In genomic region chr3:53024315-53024714, GRCh38 we compare ENCODE assay signal across 19 cellular contexts. TPM values are rescaled to one million over a fixed set of nuclear protein-coding genes. Genes with fewer than 3 reads are reported as not detected.
A peak's percentile ranks its signal among the peaks of the same experiment; 100 is the strongest.
DNase-seq lines count a peak whose midpoint lies in the region; ATAC-seq and TF ChIP-seq lines count a peak whose summit lies in the region.
"Had no signal": no experiment of that assay in that cellular context is flagged by ENCODE, and none has a peak within 500 bp of the region (broad histone marks: within the 10 kb centered on the region; RNA-seq: fewer than 3 reads in every experiment).

No MANE protein-coding gene starts in this region.

- no peaks in the 10 kb centered on the region for H3K9me3 Mint-ChIP-seq in CD4-positive, alpha-beta memory T cell
- H3K9me3 Mint-ChIP-seq in central memory CD8-positive, alpha-beta T cell = no peaks in the 10 kb centered on the region
- peaks cover 4% of the 10 kb centered on the region for H3K9me3 Mint-ChIP-seq in osteocyte (ENCODE audit: unreplicated experiment)
- H3K9me3 Mint-ChIP-seq: CD8-positive, alpha-beta T cell; GM23338 had no signal

- H3K27me3 ChIP-seq in CD4-positive, alpha-beta memory T cell (ENCODE audit: insufficient read depth, low read length) = no peaks in the 10 kb centered on the region
- no peaks in the 10 kb centered on the region for H3K27me3 ChIP-seq in GM23248 (replicated peaks; ENCODE audit: insufficient read depth)
- H3K27me3 ChIP-seq: BE2C had no signal

- no peak for ATAC-seq in T-helper 17 cell
- no peak for ATAC-seq in central memory CD8-positive, alpha-beta T cell (replicated peaks; ENCODE audit: extremely low read depth, poor library complexity, severe bottlenecking)
- ATAC-seq: A549; CD8-positive, alpha-beta T cell; GM23338 had no signal

- H3K9me2 ChIP-seq in GM23248 (ENCODE audit: insufficient read depth) = no peaks in the 10 kb centered on the region

- H3K36me3 Mint-ChIP-seq in CD4-positive, alpha-beta memory T cell = peaks cover 0 to 2% of the 10 kb centered on the region in 2 donors
- H3K36me3 Mint-ChIP-seq in T-helper 17 cell (ENCODE audit: low read depth) (peaks cover 4% of the 10 kb centered on the region), osteocyte (ENCODE audit: unreplicated experiment) (no peaks in the 10 kb centered on the region)
- H3K36me3 Mint-ChIP-seq in central memory CD8-positive, alpha-beta T cell (ENCODE audit: insufficient read depth) = peaks cover 2% of the 10 kb centered on the region

- H3K36me3 ChIP-seq in CD4-positive, alpha-beta memory T cell (ENCODE audit: insufficient read depth, low read length) = no peaks in the 10 kb centered on the region
- H3K36me3 ChIP-seq in GM23248 (ENCODE audit: low read depth) = no peaks in the 10 kb centered on the region
- H3K36me3 ChIP-seq: BE2C had no signal

- H3K27ac Mint-ChIP-seq in CD4-positive, alpha-beta memory T cell = peak overlapping the region in 4 of 7 donors; percentile 2 to 79 (median 58)
- H3K27ac Mint-ChIP-seq in T-helper 17 cell (no peak overlapping the region), osteocyte (ENCODE audit: unreplicated experiment) (no peak overlapping the region)
- no peak overlapping the region for H3K27ac Mint-ChIP-seq in central memory CD8-positive, alpha-beta T cell (ENCODE audit: low read depth)
- H3K27ac Mint-ChIP-seq: GM23338 had no signal

- in situ Hi-C loops in GM23248 (cut with MboI) = no loop called here

- no peaks in the 10 kb centered on the region for H3F3A ChIP-seq in GM23248 (ENCODE audit: insufficient read depth)

- CTCF ChIA-PET in CD4-positive, alpha-beta memory T cell (lab: Charles Lee; ENCODE audit: partially characterized antibody) = interaction anchor here (1.9 kb wide), 1 partner anchor 25 kb away, joined by 4 read pairs; no protein-coding TSS in a partner anchor

- DNase-seq in CD4-positive, alpha-beta memory T cell = no peak
- DNase-seq in T-helper 17 cell = no peak
- DNase-seq in central memory CD8-positive, alpha-beta T cell (ENCODE audit: low spot score in 2 of 2) = no peak
- no peak for DNase-seq in NCI-H2107 treated with DMSO at 0.1 percent for 48 hours (lab: John Stamatoyannopoulos, UW; ENCODE audit: unreplicated experiment)
- no peak for DNase-seq in NOMO-1 (lab: John Stamatoyannopoulos, UW; ENCODE audit: unreplicated experiment in 2 of 2)
- DNase-seq in osteocyte (ENCODE audit: extremely low spot score, unreplicated experiment) = no peak
- no peak for DNase-seq in GM23248
- DNase-seq: 8988T; ACHN; AML-193; BE2C; C1 segment of cervical spinal cord; Caco-2; CD8-positive, alpha-beta T cell; DMS153; DND-41; HCEC 1CT had no signal

- H3K4me1 Mint-ChIP-seq in CD4-positive, alpha-beta memory T cell = peaks cover 40 to 80% (median 61%) of the 10 kb centered on the region in 4 donors
- H3K4me1 Mint-ChIP-seq in T-helper 17 cell (peaks cover 51% of the 10 kb centered on the region), osteocyte (ENCODE audit: unreplicated experiment) (peaks cover 3% of the 10 kb centered on the region)
- peaks cover 32% of the 10 kb centered on the region for H3K4me1 Mint-ChIP-seq in central memory CD8-positive, alpha-beta T cell

- no peaks in the 10 kb centered on the region for H4K20me1 ChIP-seq in GM23248 (ENCODE audit: insufficient read depth)

- TF ChIP-seq CTCF in osteocyte (IDR thresholded peaks at IDR 0.05) = no peak

- POLR2A ChIA-PET in CD4-positive, alpha-beta memory T cell (lab: Charles Lee; ENCODE audit: partially characterized antibody) = interaction anchor here (0.7 to 2.6 kb wide), 3 partner anchors 12 to 21 kb away, joined by 3 to 9 read pairs (median 3); partner anchors contain the start of gene SFMBT1

- WGBS in GM23248 (ENCODE audit: low coverage in 1 of 2, low lambda C conversion rate in 2 of 2, missing lambda C conversion rate in 2 of 2), 2 experiments = 82 to 88% methylated on average over 6 of the region's 6 CpGs

- H3K4me3 ChIP-seq in CD4-positive, alpha-beta memory T cell (ENCODE audit: low read length in 2 of 2) = no peak overlapping the region
- no peak overlapping the region for H3K4me3 ChIP-seq in GM23248
- H3K4me3 ChIP-seq: A549, GM23338 had no signal

- no peaks in the 10 kb centered on the region for H3K79me2 ChIP-seq in GM23248 (ENCODE audit: insufficient read depth)

- no peak overlapping the region for H3K9ac ChIP-seq in GM23248

- peaks cover 59% of the 10 kb centered on the region for H3K4me1 ChIP-seq in CD4-positive, alpha-beta memory T cell (ENCODE audit: insufficient read depth, low read length)
- no peaks in the 10 kb centered on the region for H3K4me1 ChIP-seq in GM23248 (ENCODE audit: insufficient read depth)
- H3K4me1 ChIP-seq: BE2C had no signal

- peak overlapping the region in 1 of 8 donors; percentile 11 for H3K4me3 Mint-ChIP-seq in CD4-positive, alpha-beta memory T cell
- H3K4me3 Mint-ChIP-seq in T-helper 17 cell (peak overlapping the region; percentile 28), osteocyte (ENCODE audit: unreplicated experiment) (no peak overlapping the region)
- H3K4me3 Mint-ChIP-seq in central memory CD8-positive, alpha-beta T cell = peak overlapping the region; percentile 8
- H3K4me3 Mint-ChIP-seq: CD8-positive, alpha-beta T cell; GM23338 had no signal

- intact Hi-C loops in CD4-positive, alpha-beta memory T cell (cut with micrococcal nuclease) = no loop called here

- H2AFZ ChIP-seq in GM23248 = no peak overlapping the region
- H2AFZ ChIP-seq: GM23338 had no signal

- H3K9me3 ChIP-seq in CD4-positive, alpha-beta memory T cell (ENCODE audit: control insufficient read depth in 1 of 2, low read length in 2 of 2) = no peaks in the 10 kb centered on the region
- H3K9me3 ChIP-seq in T-helper 17 cell (ENCODE audit: control insufficient read depth, low read length, poor library complexity, severe bottlenecking) (no peaks in the 10 kb centered on the region), GM23248 (ENCODE audit: low read depth) (no peaks in the 10 kb centered on the region)
- H3K9me3 ChIP-seq: A549, BE2C, Caco-2 had no signal

- no peak overlapping the region for H3K4me2 ChIP-seq in GM23248 (ENCODE audit: unreplicated experiment)
- H3K4me2 ChIP-seq: A549, GM23338 had no signal

- H3K27me3 Mint-ChIP-seq in CD4-positive, alpha-beta memory T cell = no peaks in the 10 kb centered on the region
- H3K27me3 Mint-ChIP-seq in T-helper 17 cell (no peaks in the 10 kb centered on the region), osteocyte (ENCODE audit: unreplicated experiment) (no peaks in the 10 kb centered on the region)
- H3K27me3 Mint-ChIP-seq in central memory CD8-positive, alpha-beta T cell = no peaks in the 10 kb centered on the region

- H3K27ac ChIP-seq in CD4-positive, alpha-beta memory T cell (ENCODE audit: low read depth, low read length) = no peak overlapping the region
- no peak overlapping the region for H3K27ac ChIP-seq in GM23248
- H3K27ac ChIP-seq: A549 had no signal

RNA-seq across cellular contexts. Expression of gene SFMBT1, which starts 21.6 kb away (rescaled TPM):
- 10 to 100 TPM; 49.3 to 50.8 TPM for total RNA-seq in CD4-positive, alpha-beta memory T cell
- 10 to 100 TPM; 19.8 to 27.8 TPM for polyA plus RNA-seq in CD4-positive, alpha-beta memory T cell
- total RNA-seq in T-helper 17 cell (10 to 100 TPM; 36.1 to 49.8 TPM), osteocyte (7.9 and 8.0 TPM in 2 replicates)
- 2.6 and 3.0 TPM in 2 replicates for total RNA-seq in GM23248 (2014; rRNA removed; shearing (Covaris generic))
- polyA plus RNA-seq in GM23248 (2016; fragmentation: Nextera tagmentation; extraction: Ambion mirVana) = 2.2 and 2.3 TPM in 2 replicates

Comparison
In these comparisons a context has a peak if more than half of its experiments do, and no peak if none do; other contexts are left out.
1. H3K27ac Mint-ChIP-seq: peak in CD4-positive, alpha-beta memory T cell (4 of 7); none in T-helper 17 cell (single experiment), central memory CD8-positive, alpha-beta T cell (single experiment) and osteocyte (single experiment).